ENCODE assay signal across 8 cellular contexts in genomic region chr10:69123747-69124557, GRCh38. TPM values are rescaled to one million over a fixed set of nuclear protein-coding genes. Genes with fewer than 3 reads are reported as not detected.
DNase-seq lines count a peak whose midpoint lies in the region; ATAC-seq, FAIRE-seq and TF ChIP-seq lines count a peak whose summit lies in the region.

Gene VPS26A, plus strand, starts transcription at chr10:69124178. Its CDS starts 100 bp downstream, at chr10:69124278.

- peak; percentile 100 for DNase-seq in Ammon's horn (ENCODE audit: low spot score)
- peak; percentile 98 for DNase-seq in NCI-H460 (ENCODE audit: extremely low read depth, low read depth)
- DNase-seq in activated CD4-positive, CD25-positive, alpha-beta regulatory T cell treated with anti-CD3 and anti-CD28 coated beads, Interleukin-2, amount 50 U/mL, for 72 hours: peak; percentile 100
- peak; percentile 96 to 97 for DNase-seq in cerebellar nuclear complex (lab: John Stamatoyannopoulos, UW)
- peak; percentile 82 for DNase-seq in keratinocyte (ENCODE audit: low read depth, low spot score)
- peak; percentile 98 to 99 for DNase-seq in stimulated activated CD4-positive, alpha-beta T cell treated with anti-CD3 and anti-CD28 coated beads, Interleukin-15, amount 100 ng/mL, for 1 hour (ENCODE audit: low read depth in 1 of 2, low spot score in 1 of 2)

- peak within 1 kb of the TSS; percentile 92 for H3K27ac ChIP-seq in keratinocyte (ENCODE audit: control insufficient read depth, insufficient read depth, low read length)

- no peaks in the 10 kb centered on the region for H4K20me1 ChIP-seq in keratinocyte (ENCODE audit: control insufficient read depth, extremely low read depth, insufficient read depth, low read length)

- H3K79me2 ChIP-seq in keratinocyte (ENCODE audit: control insufficient read depth, insufficient read depth, low read length): peaks cover 47% of the 10 kb centered on the region

- TF ChIP-seq CTCF in keratinocyte (optimal IDR thresholded peaks at IDR 0.05 in 1 of 3, IDR thresholded peaks at IDR 0.05 in 1 of 3, conservative IDR thresholded peaks at IDR 0.05 in 1 of 3; ENCODE audit: extremely low read depth in 1 of 3, insufficient read depth in 2 of 3, low read length in 3 of 3): peak in 2 of 3 experiments; percentile 53 to 65

- no peaks in the 10 kb centered on the region for H3K36me3 ChIP-seq in keratinocyte (ENCODE audit: control insufficient read depth in 2 of 2, extremely low read depth in 1 of 2, insufficient read depth in 2 of 2, low read length in 2 of 2)

- peak within 1 kb of the TSS; percentile 82 for H2AFZ ChIP-seq in keratinocyte (ENCODE audit: control insufficient read depth, low read length)

- FAIRE-seq in keratinocyte (lab: Jason Lieb, UNC): no peak

- H3K27me3 ChIP-seq in keratinocyte (ENCODE audit: control insufficient read depth, extremely low read depth, insufficient read depth, low read length): no peaks in the 10 kb centered on the region

- H3K9me3 ChIP-seq in keratinocyte (ENCODE audit: control insufficient read depth, low read depth, low read length): no peaks in the 10 kb centered on the region

- H3K9ac ChIP-seq in keratinocyte (ENCODE audit: control insufficient read depth, extremely low read depth, insufficient read depth, low read length): peak within 1 kb of the TSS; percentile 94

- ATAC-seq in HG03432 (IDR thresholded peaks at IDR 0.05; ENCODE audit: unreplicated experiment): peak; percentile 86

- peak within 1 kb of the TSS; percentile 90 for H3K4me2 ChIP-seq in keratinocyte (ENCODE audit: control insufficient read depth, extremely low read depth, insufficient read depth, low read depth, low read length)

- H3K4me3 ChIP-seq in keratinocyte (ENCODE audit: control insufficient read depth in 2 of 3, extremely low read depth in 1 of 3, insufficient read depth in 2 of 3, low read depth in 1 of 3, low read length in 3 of 3): peak within 1 kb of the TSS; percentile 78 to 98 (median 86)

- TF ChIP-seq POLR2A in GM19099 (IDR thresholded peaks at IDR 0.05; ENCODE audit: extremely low read depth, insufficient read length, low read depth): peak; percentile 84

- H3K4me1 ChIP-seq in keratinocyte (ENCODE audit: control insufficient read depth, extremely low read depth, insufficient read depth, low read length): peaks cover 4% of the 10 kb centered on the region

- dilution Hi-C loops in keratinocyte (cut with MboI; ENCODE audit: extremely low pct_ligation_motif_present, low sequenced_read_pairs): no loop called here

- H3K9me1 ChIP-seq in keratinocyte (ENCODE audit: control insufficient read depth, extremely low read depth, insufficient read depth, low read length): no peaks in the 10 kb centered on the region

RNA-seq across cellular contexts. Expression of gene VPS26A, which starts in this region (rescaled TPM):
- 54.2 and 69.1 TPM in 2 replicates for total RNA-seq in NCI-H460 (2014; rRNA removed; shearing (Covaris generic))
- 15.8 and 35.5 TPM in 2 replicates for polyA plus RNA-seq in NCI-H460 (2014; cell fraction: nucleus; rRNA removed)
- 30.7 to 64.3 TPM (median 33.5 TPM) in 3 replicates for polyA plus RNA-seq in keratinocyte
- 593 TPM for polyA plus RNA-seq in keratinocyte (2011; ENCODE audit: low read depth)
- 28.8 and 56.2 TPM in 2 replicates for polyA plus RNA-seq in keratinocyte (2011; cell fraction: cytosol; rRNA removed)
- 23.7 and 33.2 TPM in 2 replicates for polyA plus RNA-seq in keratinocyte (2011; cell fraction: nucleus; rRNA removed)
- polyA plus RNA-seq in keratinocyte (2012; ENCODE audit: low replicate concordance): 59.9 and 64.5 TPM in 2 replicates
- polyA minus RNA-seq in keratinocyte: 2.8 to 24.6 TPM (median 6.6 TPM) in 3 replicates
- polyA minus RNA-seq in keratinocyte (2011; cell fraction: cytosol; rRNA and poly(A)+ RNA removed): 15.7 TPM
- polyA minus RNA-seq in keratinocyte (2011; cell fraction: nucleus; rRNA and poly(A)+ RNA removed): 8.1 and 17.5 TPM in 2 replicates

Comparison
In these comparisons a context has a peak if more than half of its experiments do, and no peak if none do; other contexts are left out.
1. Peak in every context shown above with its lines: DNase-seq, ATAC-seq, H3K4me3 ChIP-seq and H3K27ac ChIP-seq.